Comparison of ENCODE assay signal across 17 cellular contexts in the genomic region with DNA sequence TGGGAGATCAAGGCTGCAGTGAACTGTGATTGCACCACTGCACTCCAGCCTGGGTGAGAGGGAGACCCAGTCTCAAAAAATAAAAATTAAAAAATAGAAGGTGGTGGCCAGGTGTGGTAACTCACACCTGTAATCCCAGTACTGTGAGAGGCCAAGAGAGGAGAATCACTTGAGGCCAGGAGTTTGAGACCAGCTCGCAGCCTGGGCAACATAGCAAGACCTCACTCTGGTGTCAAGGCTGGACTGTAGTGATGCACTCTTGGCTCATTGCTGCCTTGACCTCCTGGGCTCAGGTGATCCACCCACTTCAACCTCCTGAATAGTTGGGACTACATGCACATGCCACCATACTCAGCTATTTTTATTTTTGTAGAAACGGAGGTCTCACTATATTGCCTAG. TPM values are rescaled to one million over a fixed set of nuclear protein-coding genes. Genes with fewer than 3 reads are reported as not detected.
A peak's percentile ranks its signal among the peaks of the same experiment; 100 is the strongest.
DNase-seq lines count a peak whose midpoint lies in the region; ATAC-seq and TF ChIP-seq lines count a peak whose summit lies in the region.
"Had no signal": no experiment of that assay in that cellular context is flagged by ENCODE, and none has a peak within 500 bp of the region (broad histone marks: within the 10 kb centered on the region; RNA-seq: fewer than 3 reads in every experiment).

No MANE protein-coding gene starts in this region.

- H3K4me1 Mint-ChIP-seq in CD14-positive monocyte, result peaks cover 64% of the 10 kb centered on the region
- H3K4me1 Mint-ChIP-seq in CD8-positive, alpha-beta memory T cell, result peaks cover 71 to 87% (median 82%) of the 10 kb centered on the region in 3 donors
- peaks cover 76% of the 10 kb centered on the region for H3K4me1 Mint-ChIP-seq in central memory CD8-positive, alpha-beta T cell
- H3K4me1 Mint-ChIP-seq in natural killer cell treated with Interleukin-12 subunit alpha and Interleukin-12 subunit beta and Interleukin-15 and Interleukin-18, amount 100 ng/mL, for 72 hours (ENCODE audit: low read depth in 2 of 2), result peaks cover 62 to 70% of the 10 kb centered on the region in 2 donors
- H3K4me1 Mint-ChIP-seq in MCF 10A (ENCODE audit: insufficient read depth, unreplicated experiment), result peaks cover 23% of the 10 kb centered on the region

- H3K9me3 Mint-ChIP-seq in CD14-positive monocyte (peaks cover 0 to 3% (median 0%) of the 10 kb centered on the region in 7 donors), MCF 10A (ENCODE audit: unreplicated experiment) (no peaks in the 10 kb centered on the region)
- no peaks in the 10 kb centered on the region for H3K9me3 Mint-ChIP-seq in CD8-positive, alpha-beta memory T cell
- H3K9me3 Mint-ChIP-seq in central memory CD8-positive, alpha-beta T cell, result no peaks in the 10 kb centered on the region
- H3K9me3 Mint-ChIP-seq in natural killer cell treated with Interleukin-12 subunit alpha and Interleukin-12 subunit beta and Interleukin-15 and Interleukin-18, amount 100 ng/mL, for 72 hours, result no peaks in the 10 kb centered on the region
- H3K9me3 Mint-ChIP-seq: H9 had no signal

- no peak overlapping the region for H3K4me3 Mint-ChIP-seq in CD14-positive monocyte
- peak overlapping the region in 3 of 7 donors; percentile 42 to 61 (median 46) for H3K4me3 Mint-ChIP-seq in CD8-positive, alpha-beta memory T cell
- peak overlapping the region; percentile 59 for H3K4me3 Mint-ChIP-seq in central memory CD8-positive, alpha-beta T cell
- peak overlapping the region; percentile 65 for H3K4me3 Mint-ChIP-seq in natural killer cell treated with Interleukin-12 subunit alpha and Interleukin-12 subunit beta and Interleukin-15 and Interleukin-18, amount 100 ng/mL, for 72 hours
- no peak overlapping the region for H3K4me3 Mint-ChIP-seq in MCF 10A (ENCODE audit: unreplicated experiment)
- H3K4me3 Mint-ChIP-seq: H9 had no signal

- no peak for ATAC-seq in central memory CD8-positive, alpha-beta T cell (replicated peaks; ENCODE audit: extremely low read depth, poor library complexity, severe bottlenecking)
- no peak for ATAC-seq in natural killer cell treated with Interleukin-12 subunit alpha and Interleukin-12 subunit beta and Interleukin-15 and Interleukin-18, amount 100 ng/mL, for 72 hours
- ATAC-seq in HG02970 (IDR thresholded peaks at IDR 0.05; ENCODE audit: low FRiP score, unreplicated experiment), result no peak
- ATAC-seq: left lung, right cardiac atrium had no signal

- H3K4me1 ChIP-seq in CD8-positive, alpha-beta memory T cell (ENCODE audit: insufficient read depth, low read length), result peaks cover 88% of the 10 kb centered on the region

- H3K27ac ChIP-seq in CD8-positive, alpha-beta memory T cell (ENCODE audit: low read depth, low read length), result no peak overlapping the region
- no peak overlapping the region for H3K27ac ChIP-seq in RWPE1

- TF ChIP-seq CTCF in CD14-positive monocyte (IDR thresholded peaks at IDR 0.05) (no peak), RWPE1 (conservative IDR thresholded peaks at IDR 0.05; ENCODE audit: low read depth) (no peak), MCF 10A (IDR thresholded peaks at IDR 0.05; ENCODE audit: unreplicated experiment) (no peak)

- H3K36me3 Mint-ChIP-seq in CD14-positive monocyte, result peaks cover 14 to 21% of the 10 kb centered on the region in 2 donors
- H3K36me3 Mint-ChIP-seq in CD8-positive, alpha-beta memory T cell, result peaks cover 0 to 18% (median 6%) of the 10 kb centered on the region in 3 donors
- peaks cover 15% of the 10 kb centered on the region for H3K36me3 Mint-ChIP-seq in central memory CD8-positive, alpha-beta T cell (ENCODE audit: insufficient read depth)
- H3K36me3 Mint-ChIP-seq in natural killer cell treated with Interleukin-12 subunit alpha and Interleukin-12 subunit beta and Interleukin-15 and Interleukin-18, amount 100 ng/mL, for 72 hours, result peaks cover 16% of the 10 kb centered on the region
- H3K36me3 Mint-ChIP-seq in MCF 10A (ENCODE audit: insufficient read depth, unreplicated experiment), result no peaks in the 10 kb centered on the region

- H3K9me3 ChIP-seq in CD8-positive, alpha-beta memory T cell (ENCODE audit: low read length), result no peaks in the 10 kb centered on the region
- H3K9me3 ChIP-seq: esophagus muscularis mucosa, left lung had no signal

- H3K27me3 Mint-ChIP-seq in CD14-positive monocyte (ENCODE audit: low read depth in 3 of 3) (peaks cover 0 to 2% (median 0%) of the 10 kb centered on the region in 3 donors), MCF 10A (ENCODE audit: insufficient read depth, unreplicated experiment) (no peaks in the 10 kb centered on the region)
- no peaks in the 10 kb centered on the region for H3K27me3 Mint-ChIP-seq in CD8-positive, alpha-beta memory T cell
- no peaks in the 10 kb centered on the region for H3K27me3 Mint-ChIP-seq in central memory CD8-positive, alpha-beta T cell
- no peaks in the 10 kb centered on the region for H3K27me3 Mint-ChIP-seq in natural killer cell treated with Interleukin-12 subunit alpha and Interleukin-12 subunit beta and Interleukin-15 and Interleukin-18, amount 100 ng/mL, for 72 hours

- CTCF ChIA-PET in CD8-positive, alpha-beta memory T cell (lab: Charles Lee), result interaction anchor here (0.9 to 2.8 kb wide), 5 partner anchors 13 to 69 kb away, joined by 4 to 16 read pairs (median 4); partner anchors contain the start of genes RAD51D and RFFL
- CTCF ChIA-PET in RWPE1 (lab: Yijun Ruan, JAX), result no interaction called here
- CTCF ChIA-PET in MCF 10A (lab: Yijun Ruan, JAX), result interaction anchor here (0.6 to 1.2 kb wide), 4 partner anchors 14 to 603 kb away, joined by 3 to 4 read pairs (median 3); no protein-coding TSS in a partner anchor

- POLR2A ChIA-PET in CD8-positive, alpha-beta memory T cell (lab: Charles Lee), result interaction anchor here (0.6 to 1.2 kb wide), 4 partner anchors 13 to 517 kb away, joined by 3 to 4 read pairs (median 4); partner anchors contain the start of gene RFFL
- POLR2A ChIA-PET in RWPE1 (lab: Yijun Ruan, JAX; ENCODE audit: low non-redundant PET), result no interaction called here
- POLR2A ChIA-PET in MCF 10A (lab: Yijun Ruan, JAX), result no interaction called here

- DNase-seq in CD14-positive monocyte (ENCODE audit: low spot score) (no peak), NCI-H1417 treated with DMSO at 0.1 percent for 48 hours (lab: John Stamatoyannopoulos, UW) (no peak), RWPE1 (ENCODE audit: low spot score) (no peak), MCF 10A (ENCODE audit: unreplicated experiment) (no peak)
- no peak for DNase-seq in CD8-positive, alpha-beta memory T cell
- DNase-seq in central memory CD8-positive, alpha-beta T cell (ENCODE audit: low spot score in 2 of 2), result no peak
- DNase-seq in natural killer cell treated with Interleukin-12 subunit alpha and Interleukin-12 subunit beta and Interleukin-15 and Interleukin-18, amount 100 ng/mL, for 72 hours (ENCODE audit: low spot score), result no peak
- DNase-seq: activated CD4-positive, CD25-positive, alpha-beta regulatory T cell treated with anti-CD3 and anti-CD28 coated beads, Interleukin-2, amount 50 U/mL, for 72 hours; H9; left lung; NCI-H2081; NCI-H524; right cardiac atrium; SHP77 treated with DMSO at 0.1 percent for 48 hours; stimulated activated CD4-positive, alpha-beta T cell treated with anti-CD3 and anti-CD28 coated beads, Interleukin-1b, Interleukin-23, amount 100 ng/mL, for 48 hours had no signal

- no peaks in the 10 kb centered on the region for H3K36me3 ChIP-seq in CD8-positive, alpha-beta memory T cell (ENCODE audit: insufficient read depth, low read length)
- H3K36me3 ChIP-seq: left lung had no signal

- peak overlapping the region; percentile 46 to 98 (median 80) for H3K27ac Mint-ChIP-seq in CD14-positive monocyte
- peak overlapping the region; percentile 52 to 93 (median 78) for H3K27ac Mint-ChIP-seq in CD8-positive, alpha-beta memory T cell
- H3K27ac Mint-ChIP-seq in central memory CD8-positive, alpha-beta T cell (ENCODE audit: low read depth), result peak overlapping the region; percentile 86
- peak overlapping the region; percentile 84 to 93 for H3K27ac Mint-ChIP-seq in natural killer cell treated with Interleukin-12 subunit alpha and Interleukin-12 subunit beta and Interleukin-15 and Interleukin-18, amount 100 ng/mL, for 72 hours
- no peak overlapping the region for H3K27ac Mint-ChIP-seq in MCF 10A (ENCODE audit: low read depth, unreplicated experiment)
- H3K27ac Mint-ChIP-seq: H9 had no signal

- H3K27me3 ChIP-seq in CD8-positive, alpha-beta memory T cell (ENCODE audit: insufficient read depth, low read length, poor library complexity, severe bottlenecking), result no peaks in the 10 kb centered on the region
- H3K27me3 ChIP-seq: esophagus muscularis mucosa, left lung had no signal

- intact Hi-C loops in CD14-positive monocyte (cut with micrococcal nuclease), result loop anchor here in 1 of 2 donors (5.0 kb wide), 1 partner anchor 37 kb away; no protein-coding TSS in a partner anchor
- intact Hi-C loops in MCF 10A (cut with micrococcal nuclease), result no loop called here

- no peak overlapping the region for H3K4me3 ChIP-seq in CD8-positive, alpha-beta memory T cell (ENCODE audit: low read length)
- H3K4me3 ChIP-seq: esophagus muscularis mucosa, left lung had no signal

- no TSS peak for BruUV-seq in MCF 10A (replicated peaks; lab: Mats Ljungman, UMichigan)

RNA-seq across cellular contexts. Expression of gene RFFL, which starts 13.3 kb away (rescaled TPM):
- 10 to 100 TPM; 16.1 to 24.7 TPM for polyA plus RNA-seq in CD14-positive monocyte
- total RNA-seq in CD8-positive, alpha-beta memory T cell, result 10 to 100 TPM; 30.2 to 33.1 TPM
- 43.6 TPM for polyA plus RNA-seq in CD8-positive, alpha-beta memory T cell
- total RNA-seq in natural killer cell treated with Interleukin-12 subunit alpha and Interleukin-12 subunit beta and Interleukin-15 and Interleukin-18, amount 100 ng/mL, for 72 hours, result 10 to 100 TPM; 87.6 to 91.5 TPM
- total RNA-seq in MCF 10A (2022), result 22.0 and 22.6 TPM in 2 replicates

Comparison
In these comparisons a context has a peak if more than half of its experiments do, and no peak if none do; other contexts are left out.
1. H3K4me3 Mint-ChIP-seq: peak in central memory CD8-positive, alpha-beta T cell (single experiment) and natural killer cell treated with Interleukin-12 subunit alpha and Interleukin-12 subunit beta and Interleukin-15 and Interleukin-18, amount 100 ng/mL, for 72 hours (single experiment); none in CD14-positive monocyte (0 of 2) and MCF 10A (single experiment).